11 cellular contexts compared by ENCODE assay signal in genomic region chr4:6576512-6576911, GRCh38. TPM values are rescaled to one million over a fixed set of nuclear protein-coding genes. Genes with fewer than 3 reads are reported as not detected.
DNase-seq lines count a peak whose midpoint lies in the region; TF ChIP-seq lines count a peak whose summit lies in the region.
"Had no signal": no experiment of that assay in that cellular context is flagged by ENCODE, and none has a peak within 500 bp of the region (broad histone marks: within the 10 kb centered on the region; RNA-seq: fewer than 3 reads in every experiment).

No MANE protein-coding gene starts in this region.

- CTCF ChIA-PET in Calu3 (lab: Charles Lee) = interaction anchor here (0.5 to 0.9 kb wide), 2 partner anchors 26 to 98 kb away, joined by 3 read pairs; no protein-coding TSS in a partner anchor
- CTCF ChIA-PET in mammary epithelial cell (lab: Charles Lee; ENCODE audit: low non-redundant PET) = no interaction called here
- CTCF ChIA-PET in A673 (lab: Charles Lee) = no interaction called here

- no peak overlapping the region for H2AFZ ChIP-seq in mammary epithelial cell (ENCODE audit: low read depth, low read length)

- 52% methylated on average over 8 of the region's 16 CpGs for WGBS in mammary epithelial cell (ENCODE audit: low coverage, missing lambda C conversion rate)

- no peak overlapping the region for H3K4me3 ChIP-seq in mammary epithelial cell (replicated peaks in 1 of 3; ENCODE audit: insufficient read depth in 1 of 3, low read depth in 2 of 3, low read length in 3 of 3)
- H3K4me3 ChIP-seq in A673 (ENCODE audit: low read depth, low read length, poor library complexity, severe bottlenecking) = no peak overlapping the region

- H3K4me3 Mint-ChIP-seq in Calu3 (ENCODE audit: low read depth, unreplicated experiment) (peak overlapping the region; percentile 72), osteocyte (ENCODE audit: unreplicated experiment) (peak overlapping the region; percentile 66)

- no peak overlapping the region for H3K9ac ChIP-seq in mammary epithelial cell (ENCODE audit: insufficient read depth, low read length)

- TF ChIP-seq CTCF in Calu3 (IDR thresholded peaks at IDR 0.05; ENCODE audit: unreplicated experiment) (no peak), mammary epithelial cell (conservative IDR thresholded peaks at IDR 0.05 in 1 of 2, IDR thresholded peaks at IDR 0.05 in 1 of 2; ENCODE audit: extremely low read depth in 1 of 2, insufficient read depth in 1 of 2, low read depth in 1 of 2, low read length in 2 of 2) (no peak), osteocyte (IDR thresholded peaks at IDR 0.05) (no peak), A673 (conservative IDR thresholded peaks at IDR 0.05; ENCODE audit: low read depth, low read length) (no peak)

- in situ Hi-C loops in mammary epithelial cell (cut with MboI; ENCODE audit: low sequenced_read_pairs in 2 of 2) = no loop called here

- H3K4me1 ChIP-seq in mammary epithelial cell (ENCODE audit: insufficient read depth, low read length) (peaks cover 16% of the 10 kb centered on the region), A673 (ENCODE audit: insufficient read depth, low read length, poor library complexity, severe bottlenecking) (no peaks in the 10 kb centered on the region)

- DNase-seq in Calu3 = peak; percentile 72
- DNase-seq in NCI-H2029 treated with DMSO at 0.1 percent for 48 hours (lab: John Stamatoyannopoulos, UW) = peak; percentile 47
- DNase-seq in mammary epithelial cell = peak; percentile 24
- no peak for DNase-seq in osteocyte (ENCODE audit: extremely low spot score, unreplicated experiment)
- DNase-seq in COLO829 (ENCODE audit: low spot score) = no peak
- DNase-seq in A673 (ENCODE audit: low spot score) = no peak
- no peak for DNase-seq in dermis blood vessel endothelial cell
- DNase-seq: adrenal gland, NCI-H1417 treated with DMSO at 0.1 percent for 48 hours, Right ventricle myocardium superior had no signal

- no peaks in the 10 kb centered on the region for H4K20me1 ChIP-seq in mammary epithelial cell (ENCODE audit: insufficient read depth, low read length)

- H3K27ac ChIP-seq in mammary epithelial cell (ENCODE audit: insufficient read depth, low read depth, low read length) (no peak overlapping the region), A673 (ENCODE audit: low read depth, low read length, poor library complexity, severe bottlenecking) (no peak overlapping the region)
- H3K27ac ChIP-seq: adrenal gland had no signal

- no peak overlapping the region for H3K27ac Mint-ChIP-seq in Calu3 (ENCODE audit: unreplicated experiment)
- H3K27ac Mint-ChIP-seq in osteocyte (ENCODE audit: unreplicated experiment) = no peak overlapping the region

- H3K4me1 Mint-ChIP-seq in Calu3 (ENCODE audit: low read depth, unreplicated experiment) (no peaks in the 10 kb centered on the region), osteocyte (ENCODE audit: unreplicated experiment) (peaks cover 5% of the 10 kb centered on the region)

- H3K36me3 Mint-ChIP-seq in Calu3 (ENCODE audit: insufficient read depth, unreplicated experiment) = peaks cover 31% of the 10 kb centered on the region
- peaks cover 13% of the 10 kb centered on the region for H3K36me3 Mint-ChIP-seq in osteocyte (ENCODE audit: unreplicated experiment)

- dilution Hi-C loops in mammary epithelial cell (cut with HindIII; ENCODE audit: low sequenced_read_pairs) = no loop called here

- H3K27me3 Mint-ChIP-seq in Calu3 (ENCODE audit: unreplicated experiment) = peaks cover 16% of the 10 kb centered on the region
- peaks cover 9% of the 10 kb centered on the region for H3K27me3 Mint-ChIP-seq in osteocyte (ENCODE audit: unreplicated experiment)

- H3K27me3 ChIP-seq in mammary epithelial cell (ENCODE audit: insufficient read depth, low read length) (no peaks in the 10 kb centered on the region), A673 (replicated peaks; ENCODE audit: insufficient read depth, low read depth, low read length, poor library complexity) (no peaks in the 10 kb centered on the region)
- H3K27me3 ChIP-seq: adrenal gland, dorsolateral prefrontal cortex had no signal

- H3K9me3 ChIP-seq in mammary epithelial cell (replicated peaks; ENCODE audit: insufficient read depth, low read length) (no peaks in the 10 kb centered on the region), A673 (ENCODE audit: low read depth, low read length, poor library complexity, severe bottlenecking) (no peaks in the 10 kb centered on the region)
- H3K9me3 ChIP-seq: adrenal gland had no signal

- peaks cover 2% of the 10 kb centered on the region for H3K9me3 Mint-ChIP-seq in Calu3 (ENCODE audit: low read depth, unreplicated experiment)
- no peaks in the 10 kb centered on the region for H3K9me3 Mint-ChIP-seq in osteocyte (ENCODE audit: unreplicated experiment)

- intact Hi-C loops in Calu3 (cut with micrococcal nuclease; ENCODE audit: unreplicated experiment) (no loop called here), mammary epithelial cell (cut with micrococcal nuclease) (loop anchor here (10.0 kb wide), 1 partner anchor 118 kb away; the partner anchor contains the start of gene S100P), A673 (cut with micrococcal nuclease; ENCODE audit: unreplicated experiment) (no loop called here)

- POLR2A ChIA-PET in A673 (lab: Charles Lee; ENCODE audit: low non-redundant PET) = no interaction called here

- BruUV-seq in Calu3 (replicated peaks; lab: Mats Ljungman, UMichigan) (no TSS peak), mammary epithelial cell (replicated peaks; lab: Mats Ljungman, UMichigan) (no TSS peak), A673 (replicated peaks; lab: Mats Ljungman, UMichigan) (no TSS peak)

- H3K36me3 ChIP-seq in mammary epithelial cell (ENCODE audit: insufficient read depth, low read length) (no peaks in the 10 kb centered on the region), A673 (ENCODE audit: insufficient read depth, low read length, poor library complexity, severe bottlenecking) (peaks cover 7% of the 10 kb centered on the region)

- H3K79me2 ChIP-seq in mammary epithelial cell (ENCODE audit: insufficient read depth, low read length) = peaks cover 4% of the 10 kb centered on the region

- H3K4me2 ChIP-seq in mammary epithelial cell (ENCODE audit: insufficient read depth, low read depth, low read length) = no peak overlapping the region

RNA-seq across cellular contexts. Expression of gene MAN2B2, which starts 1.5 kb away (rescaled TPM):
- 30.9 and 36.2 TPM in 2 replicates for total RNA-seq in Calu3 (2022)
- total RNA-seq in mammary epithelial cell = 10 to 100 TPM; 21.3 to 34.7 TPM
- polyA plus RNA-seq in mammary epithelial cell = 14.3 TPM
- polyA minus RNA-seq in mammary epithelial cell = 10.1 TPM
- 39.1 and 45.1 TPM in 2 replicates for total RNA-seq in osteocyte
- total RNA-seq in A673 (2021) = 14.5 and 14.9 TPM in 2 replicates
- total RNA-seq in dermis blood vessel endothelial cell = 12.3 and 22.7 TPM in 2 replicates

Comparison
In these comparisons a context has a peak if more than half of its experiments do, and no peak if none do; other contexts are left out.
1. DNase-seq: peak in Calu3 (single experiment), NCI-H2029 treated with DMSO at 0.1 percent for 48 hours (single experiment) and mammary epithelial cell (single experiment); none in osteocyte (single experiment), COLO829 (single experiment), A673 (single experiment) and dermis blood vessel endothelial cell (single experiment).